In genomic region chr3:30199855-30200254, GRCh38 we compare ENCODE assay signal across 1 cellular context.
TF ChIP-seq lines count a peak whose summit lies in the region.

No MANE protein-coding gene starts in this region.

TF ChIP-seq in IMR-90, 13 proteins besides CTCF, POLR2A, EP300 and RAD21 (continued from another document):
- TF ChIP-seq, protein P1, sequence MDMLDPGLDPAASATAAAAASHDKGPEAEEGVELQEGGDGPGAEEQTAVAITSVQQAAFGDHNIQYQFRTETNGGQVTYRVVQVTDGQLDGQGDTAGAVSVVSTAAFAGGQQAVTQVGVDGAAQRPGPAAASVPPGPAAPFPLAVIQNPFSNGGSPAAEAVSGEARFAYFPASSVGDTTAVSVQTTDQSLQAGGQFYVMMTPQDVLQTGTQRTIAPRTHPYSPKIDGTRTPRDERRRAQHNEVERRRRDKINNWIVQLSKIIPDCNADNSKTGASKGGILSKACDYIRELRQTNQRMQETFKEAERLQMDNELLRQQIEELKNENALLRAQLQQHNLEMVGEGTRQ (IDR thresholded peaks at IDR 0.05; ENCODE audit: low read depth, low read length): no peak
- no peak for TF ChIP-seq NFE2L2 (IDR thresholded peaks at IDR 0.05; ENCODE audit: low read depth, low read length)
- TF ChIP-seq CEBPB (IDR thresholded peaks at IDR 0.05; ENCODE audit: low read depth, low read length): no peak
- no peak for TF ChIP-seq RFX5 (IDR thresholded peaks at IDR 0.05; ENCODE audit: low read depth, low read length)
